9 cellular contexts compared by ENCODE assay signal in genomic region chr2:101223814-101224231, GRCh38. TPM values are rescaled to one million over a fixed set of nuclear protein-coding genes. Genes with fewer than 3 reads are reported as not detected.
DNase-seq lines count a peak whose midpoint lies in the region; ATAC-seq and TF ChIP-seq lines count a peak whose summit lies in the region.
"Had no signal": no experiment of that assay in that cellular context is flagged by ENCODE, and none has a peak within 500 bp of the region (broad histone marks: within the 10 kb centered on the region; RNA-seq: fewer than 3 reads in every experiment).

No MANE protein-coding gene starts in this region.

- no peak overlapping the region for H3K4me3 Mint-ChIP-seq in T-helper 17 cell
- peak overlapping the region; percentile 43 to 63 for H3K4me3 Mint-ChIP-seq in effector memory CD8-positive, alpha-beta T cell

- H3K4me3 ChIP-seq in coronary artery (no peak overlapping the region), gastroesophageal sphincter (no peak overlapping the region)

- no peaks in the 10 kb centered on the region for H3K9me3 Mint-ChIP-seq in effector memory CD8-positive, alpha-beta T cell

- no peaks in the 10 kb centered on the region for H3K27me3 Mint-ChIP-seq in T-helper 17 cell
- H3K27me3 Mint-ChIP-seq in effector memory CD8-positive, alpha-beta T cell, result no peaks in the 10 kb centered on the region

- no peak for TF ChIP-seq POLR2A in gastroesophageal sphincter (IDR thresholded peaks at IDR 0.05)

- peak overlapping the region; percentile 27 for H3K27ac Mint-ChIP-seq in T-helper 17 cell
- peak overlapping the region; percentile 77 to 88 for H3K27ac Mint-ChIP-seq in effector memory CD8-positive, alpha-beta T cell

- no peak for TF ChIP-seq EP300 in gastroesophageal sphincter (IDR thresholded peaks at IDR 0.05)

- WGBS in gastroesophageal sphincter (ENCODE audit: low coverage in 1 of 2), 2 donors, result 83 to 90% methylated on average over 2 to 4 of the region's 7 CpGs

- H3K36me3 ChIP-seq in gastroesophageal sphincter, result no peaks in the 10 kb centered on the region

- no peak for TF ChIP-seq CTCF in coronary artery (IDR thresholded peaks at IDR 0.05)
- TF ChIP-seq CTCF in gastroesophageal sphincter (IDR thresholded peaks at IDR 0.05), result no peak

- DNase-seq in AG08395 (ENCODE audit: low spot score) (peak; percentile 87), GM19240 (ENCODE audit: insufficient read length, low spot score) (peak; percentile 61), T-helper 17 cell (peak in 2 of 3 donors; percentile 8 to 9), 8988T (no peak), coronary artery (ENCODE audit: low spot score) (no peak)
- DNase-seq in effector memory CD8-positive, alpha-beta T cell, result peak; percentile 55 to 60 (median 59)

- H3K36me3 Mint-ChIP-seq in T-helper 17 cell (ENCODE audit: low read depth), result no peaks in the 10 kb centered on the region
- peaks cover 4% of the 10 kb centered on the region for H3K36me3 Mint-ChIP-seq in effector memory CD8-positive, alpha-beta T cell (ENCODE audit: insufficient read depth)

- H3K9me3 ChIP-seq in T-helper 17 cell (ENCODE audit: control insufficient read depth, low read length, poor library complexity, severe bottlenecking) (no peaks in the 10 kb centered on the region), gastroesophageal sphincter (no peaks in the 10 kb centered on the region)

- H3K27ac ChIP-seq in coronary artery (no peak overlapping the region), gastroesophageal sphincter (no peak overlapping the region)
- H3K27ac ChIP-seq: C4-2B had no signal

- ATAC-seq in HG03280 (IDR thresholded peaks at IDR 0.05; ENCODE audit: unreplicated experiment) (peak; percentile 86), T-helper 17 cell (peak; percentile 98), gastroesophageal sphincter (no peak)
- peak; percentile 98 for ATAC-seq in effector memory CD8-positive, alpha-beta T cell (replicated peaks)

- peaks cover 11% of the 10 kb centered on the region for H3K4me1 Mint-ChIP-seq in T-helper 17 cell
- H3K4me1 Mint-ChIP-seq in effector memory CD8-positive, alpha-beta T cell (ENCODE audit: low read depth in 2 of 2), result peaks cover 17% of the 10 kb centered on the region in 2 donors

- no peaks in the 10 kb centered on the region for H3K27me3 ChIP-seq in gastroesophageal sphincter

- H3K4me1 ChIP-seq in gastroesophageal sphincter, result no peaks in the 10 kb centered on the region

RNA-seq across cellular contexts. Expression of gene CNOT11, which starts 28.9 kb away (rescaled TPM):
- total RNA-seq in T-helper 17 cell (10 to 100 TPM; 48.3 to 48.5 TPM), gastroesophageal sphincter (10 to 100 TPM; 26.8 to 36.7 (median 27.8) TPM)

Comparison
In these comparisons a context has a peak if more than half of its experiments do, and no peak if none do; other contexts are left out.
1. DNase-seq: peak in AG08395 (single experiment), GM19240 (single experiment), T-helper 17 cell (2 of 3) and effector memory CD8-positive, alpha-beta T cell (3 of 3); none in 8988T (single experiment) and coronary artery (single experiment).